In the genomic region with DNA sequence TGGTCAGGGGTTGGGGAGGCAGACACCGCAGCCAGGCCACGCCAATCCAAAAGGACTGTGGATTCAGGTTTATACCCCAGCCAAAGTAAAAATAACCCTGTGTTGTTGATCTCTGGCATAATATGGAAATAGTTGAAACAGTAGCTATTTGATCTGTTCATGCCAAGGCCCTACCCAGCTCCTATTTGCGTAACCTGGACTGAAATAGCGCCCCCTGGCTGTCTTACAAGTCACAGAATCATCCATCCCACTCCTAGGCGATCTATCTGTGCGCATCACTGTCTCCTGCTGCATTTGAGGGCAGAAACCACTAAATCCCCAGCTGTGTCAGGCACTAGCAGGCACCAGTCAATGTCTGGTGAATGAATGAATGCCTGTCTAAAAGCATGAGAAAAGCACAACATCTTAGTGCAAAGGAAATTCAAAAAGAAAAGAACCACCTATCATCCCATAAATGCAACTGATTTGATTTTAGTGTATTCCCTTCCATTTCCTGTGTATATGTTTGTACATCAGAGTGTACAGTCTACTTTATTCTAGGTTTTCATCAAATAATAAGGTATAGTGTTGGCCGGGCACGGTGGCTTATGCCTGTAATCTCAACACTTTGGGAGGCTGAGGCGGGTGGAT, we compare ENCODE assay signal across 8 cellular contexts.
DNase-seq lines count a peak whose midpoint lies in the region; ATAC-seq and TF ChIP-seq lines count a peak whose summit lies in the region.

No MANE protein-coding gene starts in this region.

- H3K27ac ChIP-seq in KMS-11, result no peak overlapping the region

- in situ Hi-C loops in G401 (cut with HindIII; ENCODE audit: low sequenced_read_pairs), result no loop called here

- no peak overlapping the region for H3K4me2 ChIP-seq in KMS-11

- ATAC-seq in GM18861 (IDR thresholded peaks at IDR 0.05; ENCODE audit: unreplicated experiment), result no peak

- H3K4me3 ChIP-seq in KMS-11 (IDR thresholded peaks at IDR 0.05; ENCODE audit: insufficient read depth, low read depth, low read length), result no peak overlapping the region

- H3K36me3 ChIP-seq in KMS-11 (ENCODE audit: insufficient read depth), result no peaks in the 10 kb centered on the region

- peak; percentile 80 for TF ChIP-seq CTCF in KMS-11 (conservative IDR thresholded peaks at IDR 0.05; ENCODE audit: low read depth, low read length)

- H3K4me1 ChIP-seq in KMS-11 (ENCODE audit: low read depth, poor library complexity, severe bottlenecking), result peaks cover 11% of the 10 kb centered on the region

- no peak overlapping the region for H3K9ac ChIP-seq in KMS-11

- no peaks in the 10 kb centered on the region for H4K20me1 ChIP-seq in KMS-11 (ENCODE audit: insufficient read depth)

- no peak overlapping the region for H2AFZ ChIP-seq in KMS-11 (ENCODE audit: low read depth)

- H3K79me2 ChIP-seq in KMS-11 (ENCODE audit: insufficient read depth, low read depth), result no peaks in the 10 kb centered on the region

- no peaks in the 10 kb centered on the region for H3K27me3 ChIP-seq in KMS-11 (ENCODE audit: insufficient read depth, low read depth)

- DNase-seq in G401 (ENCODE audit: low spot score) (peak; percentile 49), UCSD-AML1 (lab: John Stamatoyannopoulos, UW; ENCODE audit: unreplicated experiment) (peak; percentile 33), cerebellar cortex (ENCODE audit: low spot score) (peak; percentile 55), left kidney (ENCODE audit: low read depth, low spot score) (peak; percentile 73), NCI-H2196 (lab: John Stamatoyannopoulos, UW; ENCODE audit: unreplicated experiment) (no peak)
- DNase-seq in stimulated activated CD4-positive, alpha-beta T cell treated with anti-CD3 and anti-CD28 coated beads, Interleukin-4, amount 100 ng/mL, for 48 hours (ENCODE audit: low read depth in 2 of 2), result peak; percentile 36 to 42
